In the genomic region with DNA sequence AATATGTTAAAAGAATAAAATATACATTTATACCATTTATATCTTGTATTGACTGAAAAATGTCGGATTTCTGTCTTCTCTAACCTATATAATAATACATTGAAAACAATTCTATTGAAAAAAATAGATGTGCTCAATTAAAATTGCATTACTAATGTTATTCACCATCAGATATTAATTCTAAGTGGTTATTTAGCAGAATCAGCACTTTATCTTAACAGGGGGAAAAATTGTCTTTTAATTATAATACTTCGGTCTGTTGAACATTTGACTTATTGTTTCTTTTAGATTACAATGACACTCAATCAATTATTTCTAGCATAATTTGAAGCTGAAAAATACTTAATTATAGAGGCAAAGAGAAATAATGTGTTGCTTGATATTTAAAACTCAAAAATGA, we compare ENCODE assay signal across 2 cellular contexts.
TF ChIP-seq lines count a peak whose summit lies in the region.

No MANE protein-coding gene starts in this region.

TF ChIP-seq in HepG2, 621 proteins besides CTCF, POLR2A, EP300 and RAD21:
- TF ChIP-seq MAFF (IDR thresholded peaks at IDR 0.05; ENCODE audit: low read depth, low read length) (peak; percentile 75; the same call in 1 of the 2 replicates), MAFK (conservative IDR thresholded peaks at IDR 0.05 in 1 of 2, IDR thresholded peaks at IDR 0.05 in 1 of 2; ENCODE audit: low read length in 2 of 2) (peak; percentile 73 to 88), GTF3A (CRISPR knock-in tag; conservative IDR thresholded peaks at IDR 0.05) (no peak), ZNF282 (IDR thresholded peaks at IDR 0.05; ENCODE audit: partially characterized antibody) (no peak)
TF ChIP-seq in HepG2: peak in this region for 2.

TF ChIP-seq in IMR-90, 13 proteins besides CTCF, POLR2A, EP300 and RAD21:
- peak; percentile 88 for TF ChIP-seq MAFK (IDR thresholded peaks at IDR 0.05; ENCODE audit: low read depth, low read length)
- TF ChIP-seq FOS (IDR thresholded peaks at IDR 0.05; ENCODE audit: low read depth, low read length): no peak
